In genomic region chr2:126381081-126381480, GRCh38 we compare ENCODE assay signal across 20 cellular contexts.
"Had no signal": no experiment of that assay in that cellular context is flagged by ENCODE, and none has a peak within 500 bp of the region (broad histone marks: within the 10 kb centered on the region; RNA-seq: fewer than 3 reads in every experiment).

No MANE protein-coding gene starts in this region.

- ATAC-seq: left cardiac atrium; lower lobe of right lung; stimulated activated naive B cell treated with anti-CD40 and anti-IgM and Interleukin-4, amounts not matched to agents 10 μg/mL and 1 μg/mL and 100 μg/mL, for 72 hours had no signal

- H3K9ac ChIP-seq: parathyroid adenoma had no signal

- H3K4me1 ChIP-seq: left ventricle myocardium inferior, lower lobe of right lung, parathyroid adenoma, right atrium auricular region, sigmoid colon, tibial artery, upper lobe of left lung, uterus had no signal

- H3K4me3 Mint-ChIP-seq: dendritic cell treated with granulocyte-macrophage colony-stimulating factor and Interleukin-4, amounts not matched to agents 40 ng/mL and 50 ng/mL, for 4 days; immature natural killer cell; naive B cell; nephron; stimulated activated naive B cell treated with anti-CD40 and anti-IgM and Interleukin-4, amounts not matched to agents 10 μg/mL and 1 μg/mL and 100 μg/mL, for 72 hours had no signal

- H2AFZ ChIP-seq: parathyroid adenoma had no signal

- H3K27ac ChIP-seq: left ventricle myocardium inferior, lower lobe of right lung, parathyroid adenoma, right atrium auricular region, sigmoid colon, skin epidermis, tibial artery, upper lobe of left lung, uterus had no signal

- H3K4me1 Mint-ChIP-seq: immature natural killer cell; naive B cell; nephron; stimulated activated naive B cell treated with anti-CD40 and anti-IgM and Interleukin-4, amounts not matched to agents 10 μg/mL and 1 μg/mL and 100 μg/mL, for 72 hours had no signal

- H3K36me3 ChIP-seq: left ventricle myocardium inferior, lower lobe of right lung, right atrium auricular region, sigmoid colon, tibial artery, upper lobe of left lung, uterus had no signal

- H3K79me2 ChIP-seq: parathyroid adenoma had no signal

- DNase-seq: cerebellar nuclear complex; immature natural killer cell; kidney; left cardiac atrium; left ventricle myocardium inferior; lower lobe of right lung; mesenchymal stem cell; naive B cell; sigmoid colon; stimulated activated CD4-positive, alpha-beta T cell treated with anti-CD3 and anti-CD28 coated beads, Interleukin-2, amount 100 ng/mL, for 24 hours; stimulated activated CD4-positive, alpha-beta T cell treated with anti-CD3 and anti-CD28 coated beads, Interleukin-4, amount 100 ng/mL, for 4 hours; stimulated activated naive B cell treated with anti-CD40 and anti-IgM and Interleukin-4, amounts not matched to agents 10 μg/mL and 1 μg/mL and 100 μg/mL, for 72 hours; tibial artery; uterus had no signal

- H3K27me3 ChIP-seq: right atrium auricular region, sigmoid colon, tibial artery, upper lobe of left lung, uterus had no signal

- H3K4me3 ChIP-seq: left ventricle myocardium inferior, lower lobe of right lung, right atrium auricular region, sigmoid colon, skin epidermis, tibial artery, upper lobe of left lung, uterus had no signal

- H3K36me3 Mint-ChIP-seq: immature natural killer cell; naive B cell; stimulated activated naive B cell treated with anti-CD40 and anti-IgM and Interleukin-4, amounts not matched to agents 10 μg/mL and 1 μg/mL and 100 μg/mL, for 72 hours had no signal

- H3K27ac Mint-ChIP-seq: dendritic cell treated with granulocyte-macrophage colony-stimulating factor and Interleukin-4, amounts not matched to agents 40 ng/mL and 50 ng/mL, for 4 days; immature natural killer cell; naive B cell; nephron; stimulated activated naive B cell treated with anti-CD40 and anti-IgM and Interleukin-4, amounts not matched to agents 10 μg/mL and 1 μg/mL and 100 μg/mL, for 72 hours had no signal

- H3K27me3 Mint-ChIP-seq: stimulated activated naive B cell treated with anti-CD40 and anti-IgM and Interleukin-4, amounts not matched to agents 10 μg/mL and 1 μg/mL and 100 μg/mL, for 72 hours had no signal

- H3K9me3 ChIP-seq: lower lobe of right lung, upper lobe of left lung, uterus had no signal
